16 cellular contexts compared by ENCODE assay signal in the genomic region with DNA sequence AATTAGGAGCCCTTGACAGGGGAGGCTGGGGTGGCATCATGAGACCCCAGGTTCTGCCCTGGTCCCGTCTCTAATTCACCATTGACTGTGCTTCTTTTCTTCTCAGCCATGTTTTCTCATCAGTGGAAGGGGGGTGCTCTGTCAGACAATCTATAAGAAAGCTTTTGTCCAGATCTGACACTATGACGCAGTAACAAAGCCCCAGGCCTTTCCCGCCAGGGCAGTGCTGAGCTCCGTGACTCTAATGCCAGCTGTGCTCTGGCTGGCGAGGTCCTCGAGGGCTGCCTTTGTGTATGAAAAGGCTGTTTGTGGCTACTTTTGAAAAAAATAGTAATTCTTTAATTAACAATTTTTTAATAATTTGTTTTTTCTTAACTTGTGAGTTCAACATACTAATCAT. TPM values are rescaled to one million over a fixed set of nuclear protein-coding genes. Genes with fewer than 3 reads are reported as not detected.
DNase-seq lines count a peak whose midpoint lies in the region; ATAC-seq and TF ChIP-seq lines count a peak whose summit lies in the region.
"Had no signal": no experiment of that assay in that cellular context is flagged by ENCODE, and none has a peak within 500 bp of the region (broad histone marks: within the 10 kb centered on the region; RNA-seq: fewer than 3 reads in every experiment).

No MANE protein-coding gene starts in this region.

- in situ Hi-C loops in ACHN (cut with HindIII; ENCODE audit: low pct_ligation_motif_present, low pct_unique_long_range_greater_than_20kb, low sequenced_read_pairs), result no loop called here

- no peaks in the 10 kb centered on the region for H3K9me3 Mint-ChIP-seq in activated naive CD8-positive, alpha-beta T cell (ENCODE audit: low read depth)
- no peaks in the 10 kb centered on the region for H3K9me3 Mint-ChIP-seq in natural killer cell

- H3K4me1 ChIP-seq in PC-9 (replicated peaks; ENCODE audit: insufficient read depth), result no peaks in the 10 kb centered on the region
- H3K4me1 ChIP-seq: HAP-1 had no signal

- CTCF ChIA-PET in PC-9 (lab: Charles Lee), result no interaction called here

- peaks cover 21% of the 10 kb centered on the region for H3K36me3 Mint-ChIP-seq in activated naive CD8-positive, alpha-beta T cell
- H3K36me3 Mint-ChIP-seq in natural killer cell, result no peaks in the 10 kb centered on the region

- no peaks in the 10 kb centered on the region for H3K79me2 ChIP-seq in PC-9 (ENCODE audit: low read depth)

- POLR2A ChIA-PET in PC-9 (lab: Charles Lee; ENCODE audit: unreplicated experiment), result no interaction called here

- H3K9me3 ChIP-seq in PC-9 (ENCODE audit: insufficient read depth, low read depth), result no peaks in the 10 kb centered on the region
- H3K9me3 ChIP-seq: HAP-1, thoracic aorta had no signal

- no peaks in the 10 kb centered on the region for H3K9me2 ChIP-seq in PC-9 (ENCODE audit: insufficient read depth)

- H3K4me3 ChIP-seq in PC-9, result no peak overlapping the region
- H3K4me3 ChIP-seq: HAP-1, smooth muscle cell, thoracic aorta had no signal

- H3K36me3 ChIP-seq in PC-9 (ENCODE audit: low read depth), result no peaks in the 10 kb centered on the region
- H3K36me3 ChIP-seq: HAP-1, thoracic aorta had no signal

- peaks cover 20% of the 10 kb centered on the region for H3K27me3 ChIP-seq in PC-9 (ENCODE audit: insufficient read depth, low read depth)

- H3K27ac Mint-ChIP-seq in activated naive CD8-positive, alpha-beta T cell, result peak overlapping the region; percentile 97
- H3K27ac Mint-ChIP-seq in natural killer cell, result peak overlapping the region in 1 of 2 donors; percentile 38

- DNase-seq in Ammon's horn (ENCODE audit: low spot score), result peak; percentile 56
- DNase-seq in NCI-H69 (lab: John Stamatoyannopoulos, UW), result peak; percentile 10
- no peak for DNase-seq in natural killer cell
- DNase-seq in PC-9, result no peak
- no peak for DNase-seq in ACHN
- no peak for DNase-seq in NCI-H1694 treated with DMSO at 0.1 percent for 48 hours (lab: John Stamatoyannopoulos, UW)
- DNase-seq in NCI-H146 (lab: John Stamatoyannopoulos, UW), result no peak
- DNase-seq: activated CD8-positive, alpha-beta memory T cell treated with anti-CD3 and anti-CD28 coated beads for 24 hours; AML-193; KBM-7; NCI-H1436 treated with DMSO at 0.1 percent for 48 hours; NCI-H524 treated with DMSO at 0.1 percent for 48 hours had no signal

- H3K4me1 Mint-ChIP-seq in activated naive CD8-positive, alpha-beta T cell (ENCODE audit: low read depth), result peaks cover 60% of the 10 kb centered on the region
- peaks cover 44 to 74% of the 10 kb centered on the region in 2 donors for H3K4me1 Mint-ChIP-seq in natural killer cell

- TF ChIP-seq CTCF in natural killer cell (IDR thresholded peaks at IDR 0.05) (no peak), PC-9 (conservative IDR thresholded peaks at IDR 0.05) (no peak)

- no peak overlapping the region for H3K27ac ChIP-seq in PC-9
- H3K27ac ChIP-seq: thoracic aorta had no signal

- no peaks in the 10 kb centered on the region for H4K20me1 ChIP-seq in PC-9 (ENCODE audit: insufficient read depth)

- H2AFZ ChIP-seq in PC-9, result no peak overlapping the region

- H3F3A ChIP-seq in PC-9 (ENCODE audit: insufficient read depth, low read depth), result no peaks in the 10 kb centered on the region

- no peak for ATAC-seq in natural killer cell

- no peaks in the 10 kb centered on the region for H3K27me3 Mint-ChIP-seq in activated naive CD8-positive, alpha-beta T cell
- H3K27me3 Mint-ChIP-seq in natural killer cell (ENCODE audit: low read depth in 2 of 2), result peaks cover 0 to 3% of the 10 kb centered on the region in 2 donors

- H3K4me3 Mint-ChIP-seq in activated naive CD8-positive, alpha-beta T cell, result peak overlapping the region; percentile 97
- H3K4me3 Mint-ChIP-seq in natural killer cell, result peak overlapping the region; percentile 58

- H3K4me2 ChIP-seq in PC-9, result no peak overlapping the region
- H3K4me2 ChIP-seq: smooth muscle cell had no signal

- BruUV-seq in PC-9 (replicated peaks; lab: Mats Ljungman, UMichigan), result no TSS peak

- intact Hi-C loops in natural killer cell (cut with micrococcal nuclease), result no loop called here
- intact Hi-C loops in PC-9 (cut with micrococcal nuclease; ENCODE audit: unreplicated experiment), result no loop called here

RNA-seq across cellular contexts. Expression of a gene that starts 3.2 kb away (rescaled TPM):
- total RNA-seq in natural killer cell (100 to 1,000 TPM in 1 of 3 donors, 10 to 100 TPM in 2; 18.9 to 111 (median 85.6) TPM), PC-9 (2021) (0.74 and 3.3 TPM in 2 replicates)

RNA-seq across cellular contexts. Expression of a gene that starts 22.8 kb away (rescaled TPM):
- total RNA-seq in natural killer cell (10 to 100 TPM; 11.6 to 26.5 (median 20.1) TPM), PC-9 (2021) (2.7 and 5.5 TPM in 2 replicates)

RNA-seq across cellular contexts. Expression of a gene that starts 50.5 kb away (rescaled TPM):
- total RNA-seq in natural killer cell, result not detected
- 54.4 and 90.3 TPM in 2 replicates for total RNA-seq in PC-9 (2021)

Comparison
In these comparisons a context has a peak if more than half of its experiments do, and no peak if none do; other contexts are left out.
1. DNase-seq: peak in Ammon's horn (single experiment) and NCI-H69 (single experiment); none in natural killer cell (single experiment), PC-9 (0 of 2), ACHN (single experiment), NCI-H1694 treated with DMSO at 0.1 percent for 48 hours (single experiment) and NCI-H146 (single experiment).
2. RNA of a gene that starts 50.5 kb away (total RNA-seq): 54.4 to 90.3 TPM in PC-9; not detected in natural killer cell; every median in the first group is over 10 times any median in the second.